In genomic region chr14:20855652-20856291, GRCh38 we compare ENCODE assay signal across 8 cellular contexts. TPM values are rescaled to one million over a fixed set of nuclear protein-coding genes. Genes with fewer than 3 reads are reported as not detected.
DNase-seq lines count a peak whose midpoint lies in the region; ATAC-seq and TF ChIP-seq lines count a peak whose summit lies in the region.

No MANE protein-coding gene starts in this region.

- H3K4me2 ChIP-seq in Karpas-422 (ENCODE audit: low read depth, low read length, poor library complexity, severe bottlenecking) = no peak overlapping the region

- no peaks in the 10 kb centered on the region for H3K36me3 Mint-ChIP-seq in MCF 10A (ENCODE audit: insufficient read depth, unreplicated experiment)

- BruUV-seq in MCF 10A (replicated peaks; lab: Mats Ljungman, UMichigan) = no TSS peak

- intact Hi-C loops in MCF 10A (cut with micrococcal nuclease) = loop anchor here (1.0 to 5.0 kb wide), 3 partner anchors 158 to 252 kb away; no protein-coding TSS in a partner anchor

- no peaks in the 10 kb centered on the region for H3K27me3 ChIP-seq in Karpas-422 (ENCODE audit: low read length)

- no peak overlapping the region for H2AFZ ChIP-seq in Karpas-422 (ENCODE audit: low read length)

- H3K4me1 Mint-ChIP-seq in MCF 10A (ENCODE audit: insufficient read depth, unreplicated experiment) = peaks cover 5% of the 10 kb centered on the region

- TF ChIP-seq CTCF in MCF 10A (IDR thresholded peaks at IDR 0.05; ENCODE audit: unreplicated experiment) = peak; percentile 68

- no peak overlapping the region for H3K27ac ChIP-seq in Karpas-422 (ENCODE audit: low read length)
- H3K27ac ChIP-seq in SK-N-MC = no peak overlapping the region

- no peak overlapping the region for H3K27ac Mint-ChIP-seq in MCF 10A (ENCODE audit: low read depth, unreplicated experiment)

- no peak overlapping the region for H3K4me3 Mint-ChIP-seq in MCF 10A (ENCODE audit: unreplicated experiment)

- H3K9ac ChIP-seq in Karpas-422 (ENCODE audit: low read length) (no peak overlapping the region), SK-N-MC (ENCODE audit: insufficient read length) (no peak overlapping the region)

- H3K9me3 ChIP-seq in Karpas-422 (ENCODE audit: low read length) (no peaks in the 10 kb centered on the region), SK-N-MC (ENCODE audit: low read depth, low read length) (no peaks in the 10 kb centered on the region)

- H4K20me1 ChIP-seq in Karpas-422 (ENCODE audit: insufficient read depth, low read depth, low read length) = no peaks in the 10 kb centered on the region

- H3K9me3 Mint-ChIP-seq in MCF 10A (ENCODE audit: unreplicated experiment) = no peaks in the 10 kb centered on the region

- peak; percentile 74 for ATAC-seq in GM21825 (IDR thresholded peaks at IDR 0.05; ENCODE audit: unreplicated experiment)

- no peaks in the 10 kb centered on the region for H3K4me1 ChIP-seq in Karpas-422 (ENCODE audit: low read length)

- H3K4me3 ChIP-seq in Karpas-422 (ENCODE audit: low read length) (no peak overlapping the region), SK-N-MC (no peak overlapping the region)

- no peaks in the 10 kb centered on the region for H3K9me2 ChIP-seq in Karpas-422 (replicated peaks; ENCODE audit: insufficient read depth, low read length)

- peak; percentile 16 for DNase-seq in DMS53 (lab: John Stamatoyannopoulos, UW)
- DNase-seq in DMS53 treated with DMSO at 0.1 percent for 48 hours (lab: John Stamatoyannopoulos, UW; ENCODE audit: unreplicated experiment) = no peak
- peak; percentile 86 for DNase-seq in Karpas-422
- peak; percentile 6 for DNase-seq in SK-N-MC (ENCODE audit: low read depth, low spot score)
- peak; percentile 75 for DNase-seq in MCF 10A (ENCODE audit: unreplicated experiment)
- DNase-seq in inferior parietal cortex (ENCODE audit: extremely low spot score) = peak; percentile 85
- DNase-seq in stimulated activated CD4-positive, alpha-beta T cell treated with anti-CD3 and anti-CD28 coated beads, Interleukin-15, amount 100 ng/mL, for 24 hours = peak; percentile 45

- H3K27me3 Mint-ChIP-seq in MCF 10A (ENCODE audit: insufficient read depth, unreplicated experiment) = peaks cover 47% of the 10 kb centered on the region

- no peaks in the 10 kb centered on the region for H3K79me2 ChIP-seq in Karpas-422 (ENCODE audit: low read length)

- H3K36me3 ChIP-seq in Karpas-422 (ENCODE audit: insufficient read depth, low read length) (no peaks in the 10 kb centered on the region), SK-N-MC (ENCODE audit: insufficient read depth, low read length) (no peaks in the 10 kb centered on the region)

- POLR2A ChIA-PET in MCF 10A (lab: Yijun Ruan, JAX) = interaction anchor here (0.7 kb wide), 1 partner anchor 162 kb away, joined by 4 read pairs; no protein-coding TSS in a partner anchor

- CTCF ChIA-PET in MCF 10A (lab: Yijun Ruan, JAX) = interaction anchor here (0.6 to 3.8 kb wide), 38 partner anchors 9 to 522 kb away, joined by 3 to 121 read pairs (median 3); partner anchors contain the start of gene EDDM3B

RNA-seq across cellular contexts. Expression of gene RNASE3, which starts 35.4 kb away (rescaled TPM):
- not detected in 2 replicates for total RNA-seq in Karpas-422 (2014; rRNA removed; shearing (Covaris generic); ENCODE audit: low replicate concordance)
- total RNA-seq in MCF 10A (2022) = not detected in 2 replicates

RNA-seq across cellular contexts. Expression of gene RNASE1, which starts 53.1 kb away (rescaled TPM):
- not detected in 2 replicates for total RNA-seq in Karpas-422 (2014; rRNA removed; shearing (Covaris generic); ENCODE audit: low replicate concordance)
- total RNA-seq in MCF 10A (2022) = not detected in 2 replicates
